14 cellular contexts compared by ENCODE assay signal in the genomic region with DNA sequence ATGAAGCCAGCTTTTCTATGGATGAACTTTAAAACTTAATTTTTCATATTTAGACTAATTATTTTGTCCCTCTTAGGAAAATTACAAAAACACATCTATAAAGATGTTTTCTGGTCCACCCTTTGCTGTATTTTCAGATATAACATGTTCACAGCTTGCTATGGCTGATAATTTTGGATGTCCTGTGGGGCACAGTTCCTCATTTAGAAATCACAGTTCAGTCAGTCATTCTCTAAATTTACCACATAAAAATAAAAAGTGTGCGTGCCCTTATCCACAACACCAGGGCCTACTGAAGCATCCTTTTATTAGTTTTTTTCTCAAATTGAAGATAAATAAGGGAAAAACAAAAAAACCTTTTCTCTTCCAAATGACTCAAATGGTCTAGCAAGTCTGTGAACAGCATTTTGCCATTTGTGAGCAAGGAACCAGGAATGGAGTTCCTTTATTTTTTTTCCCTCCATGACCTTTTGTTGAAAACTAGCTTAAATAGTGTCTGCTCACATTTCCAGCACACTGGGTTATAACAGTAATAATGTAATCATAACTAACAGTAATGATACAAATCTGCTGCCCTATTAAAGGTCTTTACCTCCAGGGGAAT.
DNase-seq lines count a peak whose midpoint lies in the region; ATAC-seq and TF ChIP-seq lines count a peak whose summit lies in the region.
"Had no signal": no experiment of that assay in that cellular context is flagged by ENCODE, and none has a peak within 500 bp of the region (broad histone marks: within the 10 kb centered on the region; RNA-seq: fewer than 3 reads in every experiment).

No MANE protein-coding gene starts in this region.

- no peaks in the 10 kb centered on the region for H3K9me3 ChIP-seq in osteoblast (ENCODE audit: low read depth, low read length)
- H3K9me3 ChIP-seq: vagina had no signal

- peak overlapping the region; percentile 86 for H3K27ac ChIP-seq in osteoblast (ENCODE audit: low read depth, low read length)
- H3K27ac ChIP-seq: vagina had no signal

- H3K4me3 Mint-ChIP-seq in dendritic cell treated with granulocyte-macrophage colony-stimulating factor and Interleukin-4, amounts not matched to agents 40 ng/mL and 50 ng/mL, for 4 days: no peak overlapping the region
- H3K4me3 Mint-ChIP-seq in activated CD8-positive, alpha-beta T cell treated with anti-CD3 and anti-CD28 coated beads, Interleukin-2, amount 10 ng/mL, durations not matched to agents 7 days and 5 days: no peak overlapping the region
- H3K4me3 Mint-ChIP-seq: activated CD8-positive, alpha-beta memory T cell treated with anti-CD3 and anti-CD28 coated beads, Interleukin-2, amount 10 ng/mL, durations not matched to agents 7 days and 5 days; neural crest cell had no signal

- H3K9me3 Mint-ChIP-seq in dendritic cell treated with granulocyte-macrophage colony-stimulating factor and Interleukin-4, amounts not matched to agents 40 ng/mL and 50 ng/mL, for 4 days: no peaks in the 10 kb centered on the region
- H3K9me3 Mint-ChIP-seq in activated CD8-positive, alpha-beta T cell treated with anti-CD3 and anti-CD28 coated beads, Interleukin-2, amount 10 ng/mL, durations not matched to agents 7 days and 5 days (ENCODE audit: insufficient read depth): no peaks in the 10 kb centered on the region

- TF ChIP-seq CTCF in osteoblast (IDR thresholded peaks at IDR 0.05; ENCODE audit: extremely low read depth, low read depth, low read length): no peak

- peaks cover under 1% of the 10 kb centered on the region for H3K36me3 ChIP-seq in osteoblast (ENCODE audit: insufficient read depth, low read length)
- H3K36me3 ChIP-seq: vagina had no signal

- peak overlapping the region; percentile 60 for H3K27ac Mint-ChIP-seq in dendritic cell treated with granulocyte-macrophage colony-stimulating factor and Interleukin-4, amounts not matched to agents 40 ng/mL and 50 ng/mL, for 4 days
- H3K27ac Mint-ChIP-seq in activated CD8-positive, alpha-beta T cell treated with anti-CD3 and anti-CD28 coated beads, Interleukin-2, amount 10 ng/mL, durations not matched to agents 7 days and 5 days: no peak overlapping the region
- H3K27ac Mint-ChIP-seq: activated CD8-positive, alpha-beta memory T cell treated with anti-CD3 and anti-CD28 coated beads, Interleukin-2, amount 10 ng/mL, durations not matched to agents 7 days and 5 days had no signal

- TF ChIP-seq POLR2A in GM18505 (IDR thresholded peaks at IDR 0.05; ENCODE audit: borderline replicate concordance, extremely low read depth, insufficient read depth, insufficient read length): no peak

- intact Hi-C loops in dendritic cell treated with granulocyte-macrophage colony-stimulating factor and Interleukin-4, amounts not matched to agents 40 ng/mL and 50 ng/mL, for 4 days (cut with micrococcal nuclease): loop anchor here (5.0 kb wide), 2 partner anchors 36 to 39 kb away; no protein-coding TSS in a partner anchor

- DNase-seq in osteoblast (ENCODE audit: insufficient read length, low spot score, missing footprints): no peak
- no peak for DNase-seq in activated CD8-positive, alpha-beta T cell treated with anti-CD3 and anti-CD28 coated beads, Interleukin-2, amount 10 ng/mL, durations not matched to agents 7 days and 5 days
- no peak for DNase-seq in NCI-H1417 treated with DMSO at 0.1 percent for 48 hours (lab: John Stamatoyannopoulos, UW)
- no peak for DNase-seq in activated CD4-positive, alpha-beta T cell treated with anti-CD3 and anti-CD28 coated beads, Interleukin-2, amount 50 U/mL, for 48 hours
- DNase-seq: activated CD8-positive, alpha-beta memory T cell treated with anti-CD3 and anti-CD28 coated beads, Interleukin-2, amount 10 ng/mL, durations not matched to agents 7 days and 5 days; DMS 273 treated with DMSO at 0.1 percent for 48 hours; KG1; NCI-H446 treated with DMSO at 0.1 percent for 48 hours had no signal

- CTCF ChIA-PET in activated CD8-positive, alpha-beta T cell treated with anti-CD3 and anti-CD28 coated beads, Interleukin-2, amount 10 ng/mL, durations not matched to agents 7 days and 5 days (lab: Charles Lee): interaction anchor here (1.5 kb wide), 1 partner anchor 76 kb away, joined by 4 read pairs; no protein-coding TSS in a partner anchor

- peak overlapping the region; percentile 39 for H3K4me2 ChIP-seq in osteoblast (ENCODE audit: insufficient read depth, low read length)

- peaks cover 27% of the 10 kb centered on the region for H3K36me3 Mint-ChIP-seq in dendritic cell treated with granulocyte-macrophage colony-stimulating factor and Interleukin-4, amounts not matched to agents 40 ng/mL and 50 ng/mL, for 4 days (ENCODE audit: low read depth)
- peaks cover 41% of the 10 kb centered on the region for H3K36me3 Mint-ChIP-seq in activated CD8-positive, alpha-beta T cell treated with anti-CD3 and anti-CD28 coated beads, Interleukin-2, amount 10 ng/mL, durations not matched to agents 7 days and 5 days (ENCODE audit: low read depth)

- peaks cover 3% of the 10 kb centered on the region for H3K27me3 Mint-ChIP-seq in dendritic cell treated with granulocyte-macrophage colony-stimulating factor and Interleukin-4, amounts not matched to agents 40 ng/mL and 50 ng/mL, for 4 days
- no peaks in the 10 kb centered on the region for H3K27me3 Mint-ChIP-seq in activated CD8-positive, alpha-beta T cell treated with anti-CD3 and anti-CD28 coated beads, Interleukin-2, amount 10 ng/mL, durations not matched to agents 7 days and 5 days (ENCODE audit: low read depth)
- H3K27me3 Mint-ChIP-seq: activated CD8-positive, alpha-beta memory T cell treated with anti-CD3 and anti-CD28 coated beads, Interleukin-2, amount 10 ng/mL, durations not matched to agents 7 days and 5 days had no signal

- no peaks in the 10 kb centered on the region for H4K20me1 ChIP-seq in osteoblast (ENCODE audit: insufficient read depth, low read length)

- no peaks in the 10 kb centered on the region for H3K79me2 ChIP-seq in osteoblast (ENCODE audit: insufficient read depth, low read length)

- H3K4me1 Mint-ChIP-seq in dendritic cell treated with granulocyte-macrophage colony-stimulating factor and Interleukin-4, amounts not matched to agents 40 ng/mL and 50 ng/mL, for 4 days (ENCODE audit: low read depth): peaks cover 73% of the 10 kb centered on the region
- peaks cover 39% of the 10 kb centered on the region for H3K4me1 Mint-ChIP-seq in activated CD8-positive, alpha-beta T cell treated with anti-CD3 and anti-CD28 coated beads, Interleukin-2, amount 10 ng/mL, durations not matched to agents 7 days and 5 days (ENCODE audit: low read depth)

- POLR2A ChIA-PET in activated CD8-positive, alpha-beta T cell treated with anti-CD3 and anti-CD28 coated beads, Interleukin-2, amount 10 ng/mL, durations not matched to agents 7 days and 5 days (lab: Charles Lee): interaction anchor here (0.9 kb wide), 1 partner anchor 28 kb away, joined by 3 read pairs; no protein-coding TSS in a partner anchor

- ATAC-seq in GM18505 (IDR thresholded peaks at IDR 0.05; ENCODE audit: unreplicated experiment) (peak; percentile 53), HG03442 (IDR thresholded peaks at IDR 0.05; ENCODE audit: unreplicated experiment) (peak; percentile 45), HG02852 (IDR thresholded peaks at IDR 0.05; ENCODE audit: unreplicated experiment) (no peak)
- no peak for ATAC-seq in activated CD8-positive, alpha-beta T cell treated with anti-CD3 and anti-CD28 coated beads, Interleukin-2, amount 10 ng/mL, durations not matched to agents 7 days and 5 days
- ATAC-seq: activated CD8-positive, alpha-beta memory T cell treated with anti-CD3 and anti-CD28 coated beads, Interleukin-2, amount 10 ng/mL, durations not matched to agents 7 days and 5 days had no signal

- no peak overlapping the region for H2AFZ ChIP-seq in osteoblast (ENCODE audit: low read length)

- H3K27me3 ChIP-seq in osteoblast (ENCODE audit: insufficient read depth, low read length): no peaks in the 10 kb centered on the region
- H3K27me3 ChIP-seq: vagina had no signal

- peaks cover 81% of the 10 kb centered on the region for H3K4me1 ChIP-seq in osteoblast (ENCODE audit: insufficient read depth, low read length)

- no peak overlapping the region for H3K4me3 ChIP-seq in osteoblast (ENCODE audit: insufficient read depth, low read length)
- H3K4me3 ChIP-seq: vagina had no signal

Comparison
In these comparisons a context has a peak if more than half of its experiments do, and no peak if none do; other contexts are left out.
1. ATAC-seq: peak in GM18505 (single experiment) and HG03442 (single experiment); none in activated CD8-positive, alpha-beta T cell treated with anti-CD3 and anti-CD28 coated beads, Interleukin-2, amount 10 ng/mL, durations not matched to agents 7 days and 5 days (single experiment) and HG02852 (single experiment).